Comparison of ENCODE assay signal across 1 cellular context in the genomic region with DNA sequence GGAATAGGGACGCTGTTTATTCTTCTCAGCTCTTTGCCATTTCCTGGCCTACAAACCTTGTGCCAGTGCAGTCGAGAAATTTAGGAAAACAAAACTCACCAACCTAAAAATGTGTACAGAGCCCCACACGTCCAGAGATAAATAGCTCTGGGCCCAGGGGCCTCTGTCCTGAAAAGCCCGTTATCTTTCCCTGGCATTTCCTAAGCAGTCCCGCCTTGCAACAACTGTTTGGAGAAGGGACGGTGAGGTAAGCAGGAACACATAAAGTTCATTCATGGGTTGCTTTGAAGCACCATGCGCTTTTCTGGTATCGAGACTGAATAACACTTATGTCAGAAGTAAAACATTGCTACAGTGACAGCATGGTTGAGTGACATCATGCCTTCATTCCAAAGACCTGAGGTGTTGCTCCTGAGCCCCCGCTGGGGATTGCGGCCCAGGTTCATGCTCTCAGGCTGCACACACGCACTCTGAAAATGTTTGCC.
TF ChIP-seq lines count a peak whose summit lies in the region.

No MANE protein-coding gene starts in this region.

TF ChIP-seq in HepG2, 621 proteins besides CTCF, POLR2A, EP300 and RAD21 (continued from another document and continues in another):
- peak; percentile 31; the same call in 1 of the 2 replicates for TF ChIP-seq FOXJ3 (CRISPR knock-in tag; IDR thresholded peaks at IDR 0.05; ENCODE audit: borderline replicate concordance)
- TF ChIP-seq, protein P1, sequence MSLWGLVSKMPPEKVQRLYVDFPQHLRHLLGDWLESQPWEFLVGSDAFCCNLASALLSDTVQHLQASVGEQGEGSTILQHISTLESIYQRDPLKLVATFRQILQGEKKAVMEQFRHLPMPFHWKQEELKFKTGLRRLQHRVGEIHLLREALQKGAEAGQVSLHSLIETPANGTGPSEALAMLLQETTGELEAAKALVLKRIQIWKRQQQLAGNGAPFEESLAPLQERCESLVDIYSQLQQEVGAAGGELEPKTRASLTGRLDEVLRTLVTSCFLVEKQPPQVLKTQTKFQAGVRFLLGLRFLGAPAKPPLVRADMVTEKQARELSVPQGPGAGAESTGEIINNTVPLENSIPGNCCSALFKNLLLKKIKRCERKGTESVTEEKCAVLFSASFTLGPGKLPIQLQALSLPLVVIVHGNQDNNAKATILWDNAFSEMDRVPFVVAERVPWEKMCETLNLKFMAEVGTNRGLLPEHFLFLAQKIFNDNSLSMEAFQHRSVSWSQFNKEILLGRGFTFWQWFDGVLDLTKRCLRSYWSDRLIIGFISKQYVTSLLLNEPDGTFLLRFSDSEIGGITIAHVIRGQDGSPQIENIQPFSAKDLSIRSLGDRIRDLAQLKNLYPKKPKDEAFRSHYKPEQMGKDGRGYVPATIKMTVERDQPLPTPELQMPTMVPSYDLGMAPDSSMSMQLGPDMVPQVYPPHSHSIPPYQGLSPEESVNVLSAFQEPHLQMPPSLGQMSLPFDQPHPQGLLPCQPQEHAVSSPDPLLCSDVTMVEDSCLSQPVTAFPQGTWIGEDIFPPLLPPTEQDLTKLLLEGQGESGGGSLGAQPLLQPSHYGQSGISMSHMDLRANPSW (CRISPR knock-in tag; IDR thresholded peaks at IDR 0.05; ENCODE audit: borderline replicate concordance): no peak
- TF ChIP-seq, protein P2, sequence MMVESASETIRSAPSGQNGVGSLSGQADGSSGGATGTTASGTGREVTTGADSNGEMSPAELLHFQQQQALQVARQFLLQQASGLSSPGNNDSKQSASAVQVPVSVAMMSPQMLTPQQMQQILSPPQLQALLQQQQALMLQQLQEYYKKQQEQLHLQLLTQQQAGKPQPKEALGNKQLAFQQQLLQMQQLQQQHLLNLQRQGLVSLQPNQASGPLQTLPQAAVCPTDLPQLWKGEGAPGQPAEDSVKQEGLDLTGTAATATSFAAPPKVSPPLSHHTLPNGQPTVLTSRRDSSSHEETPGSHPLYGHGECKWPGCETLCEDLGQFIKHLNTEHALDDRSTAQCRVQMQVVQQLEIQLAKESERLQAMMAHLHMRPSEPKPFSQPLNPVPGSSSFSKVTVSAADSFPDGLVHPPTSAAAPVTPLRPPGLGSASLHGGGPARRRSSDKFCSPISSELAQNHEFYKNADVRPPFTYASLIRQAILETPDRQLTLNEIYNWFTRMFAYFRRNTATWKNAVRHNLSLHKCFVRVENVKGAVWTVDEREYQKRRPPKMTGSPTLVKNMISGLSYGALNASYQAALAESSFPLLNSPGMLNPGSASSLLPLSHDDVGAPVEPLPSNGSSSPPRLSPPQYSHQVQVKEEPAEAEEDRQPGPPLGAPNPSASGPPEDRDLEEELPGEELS (CRISPR knock-in tag; IDR thresholded peaks at IDR 0.05): peak; percentile 91
- TF ChIP-seq ZNF792 (CRISPR knock-in tag; IDR thresholded peaks at IDR 0.05): no peak; the same call in 1 of the 2 replicates
- no peak for TF ChIP-seq ZNF567 (CRISPR knock-in tag; IDR thresholded peaks at IDR 0.05; ENCODE audit: borderline replicate concordance)
- TF ChIP-seq NCOR1 (IDR thresholded peaks at IDR 0.05; ENCODE audit: borderline replicate concordance, low read length): 0 out of 2 replicates have a peak, but pooled peaks have one; percentile 12
- TF ChIP-seq KLF13 (CRISPR knock-in tag; IDR thresholded peaks at IDR 0.05): no peak
- TF ChIP-seq, protein P3, sequence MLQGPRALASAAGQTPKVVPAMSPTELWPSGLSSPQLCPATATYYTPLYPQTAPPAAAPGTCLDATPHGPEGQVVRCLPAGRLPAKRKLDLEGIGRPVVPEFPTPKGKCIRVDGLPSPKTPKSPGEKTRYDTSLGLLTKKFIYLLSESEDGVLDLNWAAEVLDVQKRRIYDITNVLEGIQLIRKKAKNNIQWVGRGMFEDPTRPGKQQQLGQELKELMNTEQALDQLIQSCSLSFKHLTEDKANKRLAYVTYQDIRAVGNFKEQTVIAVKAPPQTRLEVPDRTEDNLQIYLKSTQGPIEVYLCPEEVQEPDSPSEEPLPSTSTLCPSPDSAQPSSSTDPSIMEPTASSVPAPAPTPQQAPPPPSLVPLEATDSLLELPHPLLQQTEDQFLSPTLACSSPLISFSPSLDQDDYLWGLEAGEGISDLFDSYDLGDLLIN (CRISPR knock-in tag; IDR thresholded peaks at IDR 0.05; ENCODE audit: borderline replicate concordance): no peak
- TF ChIP-seq ZNF17 (CRISPR knock-in tag; IDR thresholded peaks at IDR 0.05): no peak
- TF ChIP-seq ZNF121 (CRISPR knock-in tag; IDR thresholded peaks at IDR 0.05): no peak
- no peak for TF ChIP-seq ARID2 (CRISPR knock-in tag; IDR thresholded peaks at IDR 0.05; ENCODE audit: borderline replicate concordance)
- no peak for TF ChIP-seq ATF7-NPFF (CRISPR knock-in tag; IDR thresholded peaks at IDR 0.05; ENCODE audit: low read depth)
- peak; percentile 76 for TF ChIP-seq CREM (IDR thresholded peaks at IDR 0.05)
- TF ChIP-seq CREM (CRISPR knock-in tag; IDR thresholded peaks at IDR 0.05): no peak
- TF ChIP-seq SSRP1 (CRISPR knock-in tag; IDR thresholded peaks at IDR 0.05): no peak
- TF ChIP-seq, protein P4, sequence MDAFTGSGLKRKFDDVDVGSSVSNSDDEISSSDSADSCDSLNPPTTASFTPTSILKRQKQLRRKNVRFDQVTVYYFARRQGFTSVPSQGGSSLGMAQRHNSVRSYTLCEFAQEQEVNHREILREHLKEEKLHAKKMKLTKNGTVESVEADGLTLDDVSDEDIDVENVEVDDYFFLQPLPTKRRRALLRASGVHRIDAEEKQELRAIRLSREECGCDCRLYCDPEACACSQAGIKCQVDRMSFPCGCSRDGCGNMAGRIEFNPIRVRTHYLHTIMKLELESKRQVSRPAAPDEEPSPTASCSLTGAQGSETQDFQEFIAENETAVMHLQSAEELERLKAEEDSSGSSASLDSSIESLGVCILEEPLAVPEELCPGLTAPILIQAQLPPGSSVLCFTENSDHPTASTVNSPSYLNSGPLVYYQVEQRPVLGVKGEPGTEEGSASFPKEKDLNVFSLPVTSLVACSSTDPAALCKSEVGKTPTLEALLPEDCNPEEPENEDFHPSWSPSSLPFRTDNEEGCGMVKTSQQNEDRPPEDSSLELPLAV (CRISPR knock-in tag; conservative IDR thresholded peaks at IDR 0.05; ENCODE audit: low read depth): no peak
- TF ChIP-seq ZMYM2 (CRISPR knock-in tag; IDR thresholded peaks at IDR 0.05): peak; percentile 80; the same call in 1 of the 2 replicates
- TF ChIP-seq SALL2 (CRISPR knock-in tag; IDR thresholded peaks at IDR 0.05): 0 out of 2 replicates have a peak, but pooled peaks have one; percentile 27
- TF ChIP-seq PITX1 (CRISPR knock-in tag; IDR thresholded peaks at IDR 0.05): 0 out of 2 replicates have a peak, but pooled peaks have one; percentile 7
- TF ChIP-seq ZNF224 (CRISPR knock-in tag; IDR thresholded peaks at IDR 0.05): no peak
- TF ChIP-seq, protein P5, sequence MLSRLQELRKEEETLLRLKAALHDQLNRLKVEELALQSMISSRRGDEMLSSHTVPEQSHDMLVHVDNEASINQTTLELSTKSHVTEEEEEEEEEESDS (CRISPR knock-in tag; IDR thresholded peaks at IDR 0.05; ENCODE audit: borderline replicate concordance): no peak
- no peak for TF ChIP-seq ZBTB38 (CRISPR knock-in tag; IDR thresholded peaks at IDR 0.05)
- 0 out of 2 replicates have a peak, but pooled peaks have one; percentile 26 for TF ChIP-seq PAX8 (CRISPR knock-in tag; IDR thresholded peaks at IDR 0.05; ENCODE audit: borderline replicate concordance)
- peak; percentile 32; the same call in 1 of the 2 replicates for TF ChIP-seq MIER3 (CRISPR knock-in tag; IDR thresholded peaks at IDR 0.05; ENCODE audit: borderline replicate concordance)
- TF ChIP-seq TP53 (CRISPR knock-in tag; conservative IDR thresholded peaks at IDR 0.05): no peak; the same call in 1 of the 2 replicates
- TF ChIP-seq MYC (CRISPR knock-in tag; IDR thresholded peaks at IDR 0.05; ENCODE audit: borderline replicate concordance): peak; percentile 60
- no peak for TF ChIP-seq THYN1 (CRISPR knock-in tag; IDR thresholded peaks at IDR 0.05; ENCODE audit: borderline replicate concordance, low read depth)
- TF ChIP-seq, protein P6, sequence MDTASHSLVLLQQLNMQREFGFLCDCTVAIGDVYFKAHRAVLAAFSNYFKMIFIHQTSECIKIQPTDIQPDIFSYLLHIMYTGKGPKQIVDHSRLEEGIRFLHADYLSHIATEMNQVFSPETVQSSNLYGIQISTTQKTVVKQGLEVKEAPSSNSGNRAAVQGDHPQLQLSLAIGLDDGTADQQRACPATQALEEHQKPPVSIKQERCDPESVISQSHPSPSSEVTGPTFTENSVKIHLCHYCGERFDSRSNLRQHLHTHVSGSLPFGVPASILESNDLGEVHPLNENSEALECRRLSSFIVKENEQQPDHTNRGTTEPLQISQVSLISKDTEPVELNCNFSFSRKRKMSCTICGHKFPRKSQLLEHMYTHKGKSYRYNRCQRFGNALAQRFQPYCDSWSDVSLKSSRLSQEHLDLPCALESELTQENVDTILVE (CRISPR knock-in tag; IDR thresholded peaks at IDR 0.05): no peak; the same call in 1 of the 2 replicates
- no peak for TF ChIP-seq ZNF441 (CRISPR knock-in tag; IDR thresholded peaks at IDR 0.05; ENCODE audit: borderline replicate concordance)
- TF ChIP-seq ZNF562 (CRISPR knock-in tag; IDR thresholded peaks at IDR 0.05; ENCODE audit: borderline replicate concordance): no peak
- TF ChIP-seq, protein P7, sequence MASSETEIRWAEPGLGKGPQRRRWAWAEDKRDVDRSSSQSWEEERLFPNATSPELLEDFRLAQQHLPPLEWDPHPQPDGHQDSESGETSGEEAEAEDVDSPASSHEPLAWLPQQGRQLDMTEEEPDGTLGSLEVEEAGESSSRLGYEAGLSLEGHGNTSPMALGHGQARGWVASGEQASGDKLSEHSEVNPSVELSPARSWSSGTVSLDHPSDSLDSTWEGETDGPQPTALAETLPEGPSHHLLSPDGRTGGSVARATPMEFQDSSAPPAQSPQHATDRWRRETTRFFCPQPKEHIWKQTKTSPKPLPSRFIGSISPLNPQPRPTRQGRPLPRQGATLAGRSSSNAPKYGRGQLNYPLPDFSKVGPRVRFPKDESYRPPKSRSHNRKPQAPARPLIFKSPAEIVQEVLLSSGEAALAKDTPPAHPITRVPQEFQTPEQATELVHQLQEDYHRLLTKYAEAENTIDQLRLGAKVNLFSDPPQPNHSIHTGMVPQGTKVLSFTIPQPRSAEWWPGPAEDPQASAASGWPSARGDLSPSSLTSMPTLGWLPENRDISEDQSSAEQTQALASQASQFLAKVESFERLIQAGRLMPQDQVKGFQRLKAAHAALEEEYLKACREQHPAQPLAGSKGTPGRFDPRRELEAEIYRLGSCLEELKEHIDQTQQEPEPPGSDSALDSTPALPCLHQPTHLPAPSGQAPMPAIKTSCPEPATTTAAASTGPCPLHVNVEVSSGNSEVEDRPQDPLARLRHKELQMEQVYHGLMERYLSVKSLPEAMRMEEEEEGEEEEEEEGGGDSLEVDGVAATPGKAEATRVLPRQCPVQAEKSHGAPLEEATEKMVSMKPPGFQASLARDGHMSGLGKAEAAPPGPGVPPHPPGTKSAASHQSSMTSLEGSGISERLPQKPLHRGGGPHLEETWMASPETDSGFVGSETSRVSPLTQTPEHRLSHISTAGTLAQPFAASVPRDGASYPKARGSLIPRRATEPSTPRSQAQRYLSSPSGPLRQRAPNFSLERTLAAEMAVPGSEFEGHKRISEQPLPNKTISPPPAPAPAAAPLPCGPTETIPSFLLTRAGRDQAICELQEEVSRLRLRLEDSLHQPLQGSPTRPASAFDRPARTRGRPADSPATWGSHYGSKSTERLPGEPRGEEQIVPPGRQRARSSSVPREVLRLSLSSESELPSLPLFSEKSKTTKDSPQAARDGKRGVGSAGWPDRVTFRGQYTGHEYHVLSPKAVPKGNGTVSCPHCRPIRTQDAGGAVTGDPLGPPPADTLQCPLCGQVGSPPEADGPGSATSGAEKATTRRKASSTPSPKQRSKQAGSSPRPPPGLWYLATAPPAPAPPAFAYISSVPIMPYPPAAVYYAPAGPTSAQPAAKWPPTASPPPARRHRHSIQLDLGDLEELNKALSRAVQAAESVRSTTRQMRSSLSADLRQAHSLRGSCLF (CRISPR knock-in tag; IDR thresholded peaks at IDR 0.05; ENCODE audit: borderline replicate concordance): no peak
- TF ChIP-seq ELF4 (CRISPR knock-in tag; IDR thresholded peaks at IDR 0.05; ENCODE audit: borderline replicate concordance): no peak
- no peak for TF ChIP-seq ZC3H4 (CRISPR knock-in tag; IDR thresholded peaks at IDR 0.05; ENCODE audit: borderline replicate concordance)
- peak; percentile 35; the same call in 1 of the 2 replicates for TF ChIP-seq GFI1 (CRISPR knock-in tag; IDR thresholded peaks at IDR 0.05; ENCODE audit: borderline replicate concordance)
- no peak for TF ChIP-seq SMAD9 (CRISPR knock-in tag; IDR thresholded peaks at IDR 0.05)
- TF ChIP-seq SOX6 (IDR thresholded peaks at IDR 0.05): no peak
- peak; percentile 86 for TF ChIP-seq SOX6 (CRISPR knock-in tag; IDR thresholded peaks at IDR 0.05)
- no peak for TF ChIP-seq ZFP36 (IDR thresholded peaks at IDR 0.05; ENCODE audit: borderline replicate concordance, low read depth, low read length, partially characterized antibody)
- no peak for TF ChIP-seq AGO2 (optimal IDR thresholded peaks at IDR 0.05; ENCODE audit: low read depth, low read length)
- no peak for TF ChIP-seq ZSCAN20 (CRISPR knock-in tag; IDR thresholded peaks at IDR 0.05; ENCODE audit: borderline replicate concordance)
- TF ChIP-seq ZNF530 (CRISPR knock-in tag; IDR thresholded peaks at IDR 0.05; ENCODE audit: low read depth): no peak
- TF ChIP-seq, protein P8, sequence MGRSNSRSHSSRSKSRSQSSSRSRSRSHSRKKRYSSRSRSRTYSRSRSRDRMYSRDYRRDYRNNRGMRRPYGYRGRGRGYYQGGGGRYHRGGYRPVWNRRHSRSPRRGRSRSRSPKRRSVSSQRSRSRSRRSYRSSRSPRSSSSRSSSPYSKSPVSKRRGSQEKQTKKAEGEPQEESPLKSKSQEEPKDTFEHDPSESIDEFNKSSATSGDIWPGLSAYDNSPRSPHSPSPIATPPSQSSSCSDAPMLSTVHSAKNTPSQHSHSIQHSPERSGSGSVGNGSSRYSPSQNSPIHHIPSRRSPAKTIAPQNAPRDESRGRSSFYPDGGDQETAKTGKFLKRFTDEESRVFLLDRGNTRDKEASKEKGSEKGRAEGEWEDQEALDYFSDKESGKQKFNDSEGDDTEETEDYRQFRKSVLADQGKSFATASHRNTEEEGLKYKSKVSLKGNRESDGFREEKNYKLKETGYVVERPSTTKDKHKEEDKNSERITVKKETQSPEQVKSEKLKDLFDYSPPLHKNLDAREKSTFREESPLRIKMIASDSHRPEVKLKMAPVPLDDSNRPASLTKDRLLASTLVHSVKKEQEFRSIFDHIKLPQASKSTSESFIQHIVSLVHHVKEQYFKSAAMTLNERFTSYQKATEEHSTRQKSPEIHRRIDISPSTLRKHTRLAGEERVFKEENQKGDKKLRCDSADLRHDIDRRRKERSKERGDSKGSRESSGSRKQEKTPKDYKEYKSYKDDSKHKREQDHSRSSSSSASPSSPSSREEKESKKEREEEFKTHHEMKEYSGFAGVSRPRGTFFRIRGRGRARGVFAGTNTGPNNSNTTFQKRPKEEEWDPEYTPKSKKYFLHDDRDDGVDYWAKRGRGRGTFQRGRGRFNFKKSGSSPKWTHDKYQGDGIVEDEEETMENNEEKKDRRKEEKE (IDR thresholded peaks at IDR 0.05): no peak
- TF ChIP-seq NR3C1 (CRISPR knock-in tag; IDR thresholded peaks at IDR 0.05): no peak
- TF ChIP-seq ETV5 (CRISPR knock-in tag; IDR thresholded peaks at IDR 0.05; ENCODE audit: borderline replicate concordance): peak; percentile 50; the same call in 1 of the 2 replicates
